Comparison of ENCODE assay signal across 9 cellular contexts in the genomic region with DNA sequence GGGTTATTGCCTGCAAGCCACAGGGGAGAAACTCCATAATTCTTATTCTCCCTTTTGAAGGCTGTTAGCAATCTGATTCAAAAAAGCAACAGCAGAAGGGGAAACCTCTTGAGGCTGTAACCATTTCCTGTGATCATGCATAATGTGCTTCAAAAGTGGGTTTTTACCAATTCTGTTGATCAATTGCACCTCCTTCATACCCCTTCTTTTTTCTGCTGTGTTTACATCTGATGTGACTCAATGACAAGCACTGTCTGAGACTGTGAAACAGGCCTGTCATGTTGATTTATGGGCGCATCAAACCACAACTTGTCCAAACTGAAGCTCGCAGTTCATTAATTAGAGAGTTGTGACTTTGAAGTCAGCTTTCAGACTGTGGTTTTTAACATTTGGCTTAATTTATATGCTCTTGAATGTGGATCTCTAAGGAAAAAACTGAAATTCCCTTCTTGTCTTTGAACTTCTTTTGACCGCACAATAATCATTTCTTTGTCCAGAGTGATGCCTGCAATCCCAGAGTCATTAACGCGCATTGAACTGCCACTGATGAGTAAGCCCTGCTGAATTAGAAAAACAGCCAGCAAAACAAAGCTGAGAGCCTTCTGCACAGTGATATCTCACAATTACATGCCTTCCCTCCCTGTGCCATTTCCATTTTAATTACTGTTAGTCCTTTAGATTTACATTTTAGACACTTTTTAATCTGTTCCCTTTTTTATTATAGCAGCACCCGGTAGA.
DNase-seq lines count a peak whose midpoint lies in the region; ATAC-seq and TF ChIP-seq lines count a peak whose summit lies in the region.
"Had no signal": no experiment of that assay in that cellular context is flagged by ENCODE, and none has a peak within 500 bp of the region (broad histone marks: within the 10 kb centered on the region; RNA-seq: fewer than 3 reads in every experiment).

No MANE protein-coding gene starts in this region.

- H3K4me3 ChIP-seq in iPS-18a (ENCODE audit: low read length) (peak overlapping the region; percentile 16), suprapubic skin (no peak overlapping the region)

- no peak overlapping the region for H3K4me3 Mint-ChIP-seq in activated T-helper 17 cell treated with anti-CD3 and anti-CD28 coated beads, Interleukin-2, amount 50 U/mL, for 72 hours

- DNase-seq in activated CD4-positive, alpha-beta T cell treated with anti-CD3 and anti-CD28 coated beads for 48 hours = peak; percentile 45
- no peak for DNase-seq in activated CD4-positive, alpha-beta T cell treated with anti-CD3 and anti-CD28 coated beads for 1 hour
- DNase-seq in suprapubic skin (ENCODE audit: low spot score in 2 of 2) = no peak
- DNase-seq in NCI-H345 (lab: John Stamatoyannopoulos, UW) = no peak

- H3K36me3 ChIP-seq in iPS-18a (ENCODE audit: control insufficient read depth, low read depth, low read length) (no peaks in the 10 kb centered on the region), suprapubic skin (peaks cover 18% of the 10 kb centered on the region)

- H3K36me3 Mint-ChIP-seq in activated T-helper 17 cell treated with anti-CD3 and anti-CD28 coated beads, Interleukin-2, amount 50 U/mL, for 72 hours (ENCODE audit: low read depth) = peaks cover 100% of the 10 kb centered on the region

- no peak for TF ChIP-seq EP300 in suprapubic skin (IDR thresholded peaks at IDR 0.05)

- H3K27me3 ChIP-seq in iPS-18a (ENCODE audit: control insufficient read depth, insufficient read depth, low read length) (no peaks in the 10 kb centered on the region), suprapubic skin (no peaks in the 10 kb centered on the region)

- no peaks in the 10 kb centered on the region for H3K9me3 Mint-ChIP-seq in activated T-helper 17 cell treated with anti-CD3 and anti-CD28 coated beads, Interleukin-2, amount 50 U/mL, for 72 hours

- H3K4me1 Mint-ChIP-seq in activated T-helper 17 cell treated with anti-CD3 and anti-CD28 coated beads, Interleukin-2, amount 50 U/mL, for 72 hours = peaks cover 91% of the 10 kb centered on the region

- H3K27ac ChIP-seq in iPS-18a (ENCODE audit: low read length) = no peak overlapping the region
- peak overlapping the region; percentile 40 for H3K27ac ChIP-seq in suprapubic skin
- H3K27ac ChIP-seq: parathyroid adenoma had no signal

- WGBS in suprapubic skin = 44% methylated on average over 6 of the region's 6 CpGs

- peaks cover 94% of the 10 kb centered on the region for H3K4me1 ChIP-seq in iPS-18a (ENCODE audit: control insufficient read depth, low read depth, low read length)
- H3K4me1 ChIP-seq in suprapubic skin = peaks cover 57% of the 10 kb centered on the region
- H3K4me1 ChIP-seq: parathyroid adenoma had no signal

- H3K9ac ChIP-seq in iPS-18a (ENCODE audit: low read length) = no peak overlapping the region
- H3K9ac ChIP-seq: parathyroid adenoma had no signal

- TF ChIP-seq CTCF in suprapubic skin (IDR thresholded peaks at IDR 0.05) = no peak

- TF ChIP-seq POLR2A in suprapubic skin (IDR thresholded peaks at IDR 0.05) = no peak

- no peaks in the 10 kb centered on the region for H3K9me3 ChIP-seq in iPS-18a (ENCODE audit: control insufficient read depth, low read depth, low read length)
- no peaks in the 10 kb centered on the region for H3K9me3 ChIP-seq in suprapubic skin

- no peaks in the 10 kb centered on the region for H3K27me3 Mint-ChIP-seq in activated T-helper 17 cell treated with anti-CD3 and anti-CD28 coated beads, Interleukin-2, amount 50 U/mL, for 72 hours

- H3K27ac Mint-ChIP-seq in activated T-helper 17 cell treated with anti-CD3 and anti-CD28 coated beads, Interleukin-2, amount 50 U/mL, for 72 hours = peak overlapping the region; percentile 90

- peak; percentile 88 for ATAC-seq in activated T-helper 17 cell treated with anti-CD3 and anti-CD28 coated beads, Interleukin-2, amount 50 U/mL, for 72 hours (replicated peaks)
- ATAC-seq in GM21528 (IDR thresholded peaks at IDR 0.05; ENCODE audit: low FRiP score, unreplicated experiment) (no peak), GM19023 (IDR thresholded peaks at IDR 0.05; ENCODE audit: unreplicated experiment) (no peak)
